Comparison of ENCODE assay signal across 8 cellular contexts in the genomic region with DNA sequence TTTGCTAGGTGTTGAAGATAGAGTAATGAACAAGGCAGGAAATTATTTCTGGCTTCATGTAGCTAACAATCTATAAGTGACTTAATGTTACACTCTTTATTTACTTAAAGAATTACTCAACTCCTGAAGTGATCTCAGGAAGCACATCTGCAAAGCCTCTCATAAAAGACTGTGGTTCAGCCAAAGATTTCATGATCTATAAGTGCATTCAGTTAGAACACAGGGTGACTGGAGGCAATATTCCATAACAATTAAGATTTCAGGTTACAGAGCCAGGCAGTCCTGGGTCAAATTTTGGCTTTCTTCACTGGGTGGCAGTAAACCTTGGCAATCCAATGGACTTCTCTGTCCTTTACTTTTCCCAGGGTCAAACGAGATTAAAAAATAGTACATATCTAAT.
"Had no signal": no experiment of that assay in that cellular context is flagged by ENCODE, and none has a peak within 500 bp of the region (broad histone marks: within the 10 kb centered on the region; RNA-seq: fewer than 3 reads in every experiment).

No MANE protein-coding gene starts in this region.

- H3K4me3 ChIP-seq: colonic mucosa, gastroesophageal sphincter, skin epidermis had no signal

- H3K36me3 ChIP-seq: colonic mucosa, gastroesophageal sphincter had no signal

- ATAC-seq: activated T-helper 17 cell treated with anti-CD3 and anti-CD28 coated beads, Interleukin-2, amount 50 U/mL, for 72 hours; gastroesophageal sphincter; left ventricle myocardium superior; WTC11 had no signal

- H3K27ac ChIP-seq: colonic mucosa, gastroesophageal sphincter, skin epidermis had no signal

- H3K4me1 ChIP-seq: colonic mucosa, gastroesophageal sphincter had no signal

- H3K27me3 ChIP-seq: colonic mucosa, gastroesophageal sphincter had no signal

- DNase-seq: activated CD4-positive, alpha-beta T cell treated with anti-CD3 and anti-CD28 coated beads for 48 hours; activated naive CD4-positive, alpha-beta T cell treated with anti-CD3 and anti-CD28 coated beads, Interleukin-2, amount 10 ng/mL, durations not matched to agents 7 days and 5 days; colonic mucosa; left ventricle myocardium superior had no signal

- H3K9me3 ChIP-seq: colonic mucosa, gastroesophageal sphincter had no signal
